ENCODE assay signal across 24 cellular contexts in genomic region chr10:59366310-59366709, GRCh38. TPM values are rescaled to one million over a fixed set of nuclear protein-coding genes. Genes with fewer than 3 reads are reported as not detected.
DNase-seq lines count a peak whose midpoint lies in the region; ATAC-seq and TF ChIP-seq lines count a peak whose summit lies in the region.
"Had no signal": no experiment of that assay in that cellular context is flagged by ENCODE, and none has a peak within 500 bp of the region (broad histone marks: within the 10 kb centered on the region; RNA-seq: fewer than 3 reads in every experiment).

No MANE protein-coding gene starts in this region.

- ATAC-seq in left ventricle myocardium superior: peak; percentile 79
- ATAC-seq in HG02973 (IDR thresholded peaks at IDR 0.05; ENCODE audit: unreplicated experiment): no peak
- ATAC-seq: activated naive CD8-positive, alpha-beta T cell treated with anti-CD3 and anti-CD28 coated beads, Interleukin-2, amount 50 U/mL, for 24 hours; naive thymus-derived CD4-positive, alpha-beta T cell; stimulated activated memory B cell treated with anti-CD40 and anti-IgM and Interleukin-4, amounts not matched to agents 10 μg/mL and 1 μg/mL and 100 μg/mL, for 72 hours had no signal

- no peaks in the 10 kb centered on the region for H3K27me3 Mint-ChIP-seq in endothelial cell (ENCODE audit: unreplicated experiment)
- peaks cover 11% of the 10 kb centered on the region for H3K27me3 Mint-ChIP-seq in Calu3 (ENCODE audit: unreplicated experiment)
- no peaks in the 10 kb centered on the region for H3K27me3 Mint-ChIP-seq in neural progenitor cell (ENCODE audit: insufficient read depth, low read depth)

- BruUV-seq in Calu3 (replicated peaks; lab: Mats Ljungman, UMichigan): no TSS peak

- peaks cover 26% of the 10 kb centered on the region for H3F3A ChIP-seq in neural progenitor cell (ENCODE audit: low read depth)

- no peak for TF ChIP-seq CTCF in VCaP (conservative IDR thresholded peaks at IDR 0.05)
- TF ChIP-seq CTCF in endothelial cell (IDR thresholded peaks at IDR 0.05; ENCODE audit: unreplicated experiment): no peak
- no peak for TF ChIP-seq CTCF in Calu3 (IDR thresholded peaks at IDR 0.05; ENCODE audit: unreplicated experiment)
- TF ChIP-seq CTCF in neural progenitor cell (IDR thresholded peaks at IDR 0.05): no peak

- H3K27ac Mint-ChIP-seq in endothelial cell (ENCODE audit: unreplicated experiment): peak overlapping the region; percentile 77
- no peak overlapping the region for H3K27ac Mint-ChIP-seq in Calu3 (ENCODE audit: unreplicated experiment)
- no peak overlapping the region for H3K27ac Mint-ChIP-seq in neural progenitor cell
- H3K27ac Mint-ChIP-seq: activated naive CD8-positive, alpha-beta T cell treated with anti-CD3 and anti-CD28 coated beads, Interleukin-2, amount 50 U/mL, for 24 hours; CD4-positive, CD25-positive, alpha-beta regulatory T cell; dendritic cell treated with granulocyte-macrophage colony-stimulating factor and Interleukin-4, amounts not matched to agents 40 ng/mL and 50 ng/mL, for 4 days; naive thymus-derived CD4-positive, alpha-beta T cell; stimulated activated memory B cell treated with anti-CD40 and anti-IgM and Interleukin-4, amounts not matched to agents 10 μg/mL and 1 μg/mL and 100 μg/mL, for 72 hours; T-helper 2 cell treated with Interferon-gamma antibody and Interleukin-4, amounts not matched to agents 5 μg/mL and 100 μg/mL, for 36 hours had no signal

- H3K9me3 Mint-ChIP-seq in endothelial cell (ENCODE audit: unreplicated experiment): no peaks in the 10 kb centered on the region
- no peaks in the 10 kb centered on the region for H3K9me3 Mint-ChIP-seq in Calu3 (ENCODE audit: low read depth, unreplicated experiment)
- H3K9me3 Mint-ChIP-seq in neural progenitor cell: no peaks in the 10 kb centered on the region
- H3K9me3 Mint-ChIP-seq: activated naive CD8-positive, alpha-beta T cell treated with anti-CD3 and anti-CD28 coated beads, Interleukin-2, amount 50 U/mL, for 24 hours; CD4-positive, CD25-positive, alpha-beta regulatory T cell; dendritic cell treated with granulocyte-macrophage colony-stimulating factor and Interleukin-4, amounts not matched to agents 40 ng/mL and 50 ng/mL, for 4 days; naive thymus-derived CD4-positive, alpha-beta T cell; stimulated activated memory B cell treated with anti-CD40 and anti-IgM and Interleukin-4, amounts not matched to agents 10 μg/mL and 1 μg/mL and 100 μg/mL, for 72 hours; T-helper 2 cell treated with Interferon-gamma antibody and Interleukin-4, amounts not matched to agents 5 μg/mL and 100 μg/mL, for 36 hours had no signal

- no peak overlapping the region for H3K4me2 ChIP-seq in neural progenitor cell

- H3K4me1 Mint-ChIP-seq in endothelial cell (ENCODE audit: unreplicated experiment): peaks cover 30% of the 10 kb centered on the region
- H3K4me1 Mint-ChIP-seq in Calu3 (ENCODE audit: low read depth, unreplicated experiment): peaks cover 8% of the 10 kb centered on the region
- peaks cover 11% of the 10 kb centered on the region for H3K4me1 Mint-ChIP-seq in neural progenitor cell

- no peak overlapping the region for H3K4me3 Mint-ChIP-seq in endothelial cell (ENCODE audit: unreplicated experiment)
- no peak overlapping the region for H3K4me3 Mint-ChIP-seq in Calu3 (ENCODE audit: low read depth, unreplicated experiment)
- no peak overlapping the region for H3K4me3 Mint-ChIP-seq in neural progenitor cell
- H3K4me3 Mint-ChIP-seq: activated naive CD8-positive, alpha-beta T cell treated with anti-CD3 and anti-CD28 coated beads, Interleukin-2, amount 50 U/mL, for 24 hours; CD4-positive, CD25-positive, alpha-beta regulatory T cell; dendritic cell treated with granulocyte-macrophage colony-stimulating factor and Interleukin-4, amounts not matched to agents 40 ng/mL and 50 ng/mL, for 4 days; naive thymus-derived CD4-positive, alpha-beta T cell; stimulated activated memory B cell treated with anti-CD40 and anti-IgM and Interleukin-4, amounts not matched to agents 10 μg/mL and 1 μg/mL and 100 μg/mL, for 72 hours; T-helper 2 cell treated with Interferon-gamma antibody and Interleukin-4, amounts not matched to agents 5 μg/mL and 100 μg/mL, for 36 hours had no signal

- H3K9ac ChIP-seq in skeletal muscle tissue (ENCODE audit: low read depth in 1 of 3, low read length in 3 of 3) (no peak overlapping the region), neural progenitor cell (no peak overlapping the region)

- intact Hi-C loops in left ventricle myocardium superior (cut with micrococcal nuclease) (no loop called here), Calu3 (cut with micrococcal nuclease; ENCODE audit: unreplicated experiment) (no loop called here)

- H3K4me3 ChIP-seq in skeletal muscle tissue (ENCODE audit: low read length in 3 of 3): no peak overlapping the region
- H3K4me3 ChIP-seq in neural progenitor cell: no peak overlapping the region
- H3K4me3 ChIP-seq: sigmoid colon, SK-N-MC, thyroid gland had no signal

- H3K36me3 ChIP-seq in skeletal muscle tissue (ENCODE audit: control insufficient read depth in 3 of 3, insufficient read depth in 3 of 3, low read length in 3 of 3): no peaks in the 10 kb centered on the region
- no peaks in the 10 kb centered on the region for H3K36me3 ChIP-seq in neural progenitor cell
- H3K36me3 ChIP-seq: brain microvascular endothelial cell, sigmoid colon, thyroid gland had no signal

- H3K4me1 ChIP-seq in skeletal muscle tissue (ENCODE audit: control insufficient read depth in 3 of 3, insufficient read depth in 3 of 3, low read length in 3 of 3): peaks cover 0 to 8% (median 3%) of the 10 kb centered on the region in 3 donors
- peaks cover 13% of the 10 kb centered on the region for H3K4me1 ChIP-seq in neural progenitor cell

- H2AFZ ChIP-seq in neural progenitor cell (replicated peaks): no peak overlapping the region

- DNase-seq in endothelial cell (ENCODE audit: low spot score) (peak; percentile 19), left ventricle myocardium superior (no peak), NCI-H187 (lab: John Stamatoyannopoulos, UW) (no peak), Calu3 (no peak), neural progenitor cell (ENCODE audit: low spot score) (no peak)
- DNase-seq: activated CD4-positive, alpha-beta T cell treated with anti-CD3 and anti-CD28 coated beads, Interleukin-2, amount 50 U/mL, for 48 hours; activated gamma-delta T cell; activated naive CD8-positive, alpha-beta T cell treated with anti-CD3 and anti-CD28 coated beads, Interleukin-2, amount 50 U/mL, for 24 hours; brain microvascular endothelial cell; CD4-positive, CD25-positive, alpha-beta regulatory T cell; HCEC 1CT; KBM-7; naive thymus-derived CD4-positive, alpha-beta T cell; NCI-H526 treated with DMSO at 0.1 percent for 48 hours; sigmoid colon; thyroid gland had no signal

- no peaks in the 10 kb centered on the region for H3K79me2 ChIP-seq in neural progenitor cell (ENCODE audit: low read depth)

- H3K9me3 ChIP-seq in skeletal muscle tissue (ENCODE audit: control insufficient read depth in 3 of 3, low read length in 3 of 3) (no peaks in the 10 kb centered on the region), neural progenitor cell (ENCODE audit: low read depth) (no peaks in the 10 kb centered on the region)
- H3K9me3 ChIP-seq: sigmoid colon, thyroid gland had no signal

- H3K36me3 Mint-ChIP-seq in endothelial cell (ENCODE audit: low read depth, unreplicated experiment): no peaks in the 10 kb centered on the region
- peaks cover 13% of the 10 kb centered on the region for H3K36me3 Mint-ChIP-seq in Calu3 (ENCODE audit: insufficient read depth, unreplicated experiment)
- no peaks in the 10 kb centered on the region for H3K36me3 Mint-ChIP-seq in neural progenitor cell
- H3K36me3 Mint-ChIP-seq: CD4-positive, CD25-positive, alpha-beta regulatory T cell; naive thymus-derived CD4-positive, alpha-beta T cell; stimulated activated memory B cell treated with anti-CD40 and anti-IgM and Interleukin-4, amounts not matched to agents 10 μg/mL and 1 μg/mL and 100 μg/mL, for 72 hours had no signal

- H3K27ac ChIP-seq in VCaP (peak overlapping the region; percentile 64), skeletal muscle tissue (ENCODE audit: low read depth, low read length) (peak overlapping the region; percentile 8), neural progenitor cell (no peak overlapping the region)
- H3K27ac ChIP-seq: brain microvascular endothelial cell, sigmoid colon, SK-N-MC, thyroid gland had no signal

- H3K27me3 ChIP-seq in skeletal muscle tissue (ENCODE audit: control insufficient read depth in 3 of 3, insufficient read depth in 3 of 3, low read length in 3 of 3): no peaks in the 10 kb centered on the region
- peaks cover 30% of the 10 kb centered on the region for H3K27me3 ChIP-seq in neural progenitor cell
- H3K27me3 ChIP-seq: brain microvascular endothelial cell, sigmoid colon, thyroid gland had no signal

- no peaks in the 10 kb centered on the region for H4K20me1 ChIP-seq in neural progenitor cell (ENCODE audit: low read depth)

- CTCF ChIA-PET in Calu3 (lab: Charles Lee): interaction anchor here (0.7 to 1.0 kb wide), 3 partner anchors 12 to 54 kb away, joined by 3 to 5 read pairs (median 3); no protein-coding TSS in a partner anchor

RNA-seq across cellular contexts. Expression of gene FAM13C, which starts 4.0 kb away (rescaled TPM):
- total RNA-seq in endothelial cell (ENCODE audit: unreplicated experiment): 57.9 TPM
- total RNA-seq in left ventricle myocardium superior: 5.4 TPM
- total RNA-seq in skeletal muscle tissue: 31.8 TPM
- not detected in 2 replicates for total RNA-seq in Calu3 (2022)
- total RNA-seq in neural progenitor cell (ENCODE audit: low replicate concordance): 2.3 and 3.1 TPM in 2 replicates
- total RNA-seq: CD4-positive, CD25-positive, alpha-beta regulatory T cell; G401; naive thymus-derived CD4-positive, alpha-beta T cell had no signal
